8 cellular contexts compared by ENCODE assay signal in the genomic region with DNA sequence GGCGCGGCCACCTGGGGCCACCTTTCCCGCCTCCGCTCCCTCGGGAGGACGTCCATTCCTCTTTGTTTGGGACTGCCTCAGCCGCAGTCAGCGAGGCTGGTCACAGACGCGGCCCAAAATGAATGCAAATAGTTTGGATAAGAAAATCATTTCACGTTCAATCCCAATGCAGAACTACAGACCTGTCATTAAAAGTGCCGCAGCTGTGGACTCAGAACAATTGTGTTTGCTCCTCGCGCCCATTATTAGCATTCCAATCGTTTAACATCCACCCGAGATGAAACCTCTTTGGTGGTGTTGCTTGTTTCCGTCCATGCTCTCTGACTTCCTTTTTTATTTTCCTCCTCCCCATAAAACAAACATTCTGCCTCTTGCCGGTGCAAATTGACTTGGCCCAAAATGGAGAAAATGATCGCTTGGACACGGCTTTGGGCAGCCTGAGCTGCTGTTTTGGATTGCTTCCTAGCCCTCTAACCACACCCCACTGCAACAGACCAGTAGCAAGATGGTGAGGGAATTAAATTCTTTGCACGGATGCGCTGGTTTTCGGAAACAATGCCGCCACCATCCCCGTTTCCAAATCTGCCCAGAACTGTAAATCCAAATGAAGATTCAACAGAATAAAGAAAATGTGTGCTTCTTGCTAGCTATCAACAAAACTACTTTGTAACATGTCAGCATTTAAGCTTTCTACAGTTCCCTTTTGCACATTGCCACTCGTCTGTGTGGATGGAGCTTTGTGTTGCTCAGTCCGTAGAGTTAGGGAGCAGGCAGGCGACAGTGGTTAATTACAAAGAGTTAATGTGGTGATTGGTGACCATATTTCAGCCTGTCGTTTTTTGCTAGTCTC. TPM values are rescaled to one million over a fixed set of nuclear protein-coding genes. Genes with fewer than 3 reads are reported as not detected.
A peak's percentile ranks its signal among the peaks of the same experiment; 100 is the strongest.
DNase-seq lines count a peak whose midpoint lies in the region; ATAC-seq lines count a peak whose summit lies in the region.

No MANE protein-coding gene starts in this region.

- peak overlapping the region; percentile 80 for H3K18ac ChIP-seq in neuronal stem cell (ENCODE audit: low read length)

- H3K4me1 ChIP-seq in CD8-positive, alpha-beta memory T cell (ENCODE audit: insufficient read depth, low read length) = peaks cover 27% of the 10 kb centered on the region
- peaks cover 0 to 5% of the 10 kb centered on the region in 2 donors for H3K4me1 ChIP-seq in neuronal stem cell (ENCODE audit: control insufficient read depth in 2 of 2, insufficient read depth in 1 of 2, low read depth in 1 of 2, low read length in 2 of 2)

- H3K4me2 ChIP-seq in neuronal stem cell (ENCODE audit: insufficient read depth, low read length, poor library complexity, severe bottlenecking) = peak overlapping the region; percentile 73

- H3K27ac ChIP-seq in CD8-positive, alpha-beta memory T cell (ENCODE audit: low read depth, low read length) = peak overlapping the region; percentile 35
- H3K27ac ChIP-seq in neuronal stem cell (replicated peaks; ENCODE audit: low read length) = no peak overlapping the region

- H2BK5ac ChIP-seq in neuronal stem cell (ENCODE audit: low read length) = peak overlapping the region; percentile 94

- H3K4ac ChIP-seq in neuronal stem cell (ENCODE audit: low read length) = peak overlapping the region; percentile 37

- H2BK120ac ChIP-seq in neuronal stem cell (ENCODE audit: low read depth, low read length) = no peak overlapping the region

- WGBS in neuronal stem cell (ENCODE audit: extremely low coverage in 2 of 2, insufficient read length in 2 of 2, insufficient replicate concordance in 1 of 2), 2 donors = no CpG with 5 or more reads among the region's 29 CpGs

- H3K9ac ChIP-seq in neuronal stem cell (ENCODE audit: low read depth, low read length, poor library complexity) = peak overlapping the region; percentile 91

- peaks cover 0 to 14% (median 0%) of the 10 kb centered on the region in 3 donors for H3K36me3 Mint-ChIP-seq in CD8-positive, alpha-beta memory T cell
- peaks cover 3% of the 10 kb centered on the region for H3K36me3 Mint-ChIP-seq in activated T-helper 2 cell treated with anti-CD3 and anti-CD28 coated beads, Interferon-gamma antibody, Interleukin-2, Interleukin-4, amounts not matched to agents 10 μg/mL and 5 μg/mL and 100 μg/mL, durations not matched to agents 14 hours and 24 hours and 36 hours (ENCODE audit: low read depth)

- peak overlapping the region; percentile 69 to 92 (median 81) for H3K27ac Mint-ChIP-seq in CD8-positive, alpha-beta memory T cell
- peak overlapping the region; percentile 88 for H3K27ac Mint-ChIP-seq in activated T-helper 2 cell treated with anti-CD3 and anti-CD28 coated beads, Interferon-gamma antibody, Interleukin-2, Interleukin-4, amounts not matched to agents 10 μg/mL and 5 μg/mL and 100 μg/mL, durations not matched to agents 14 hours and 24 hours and 36 hours

- H3K4me3 Mint-ChIP-seq in CD8-positive, alpha-beta memory T cell = peak overlapping the region; percentile 85 to 95 (median 91)
- H3K4me3 Mint-ChIP-seq in activated T-helper 2 cell treated with anti-CD3 and anti-CD28 coated beads, Interferon-gamma antibody, Interleukin-2, Interleukin-4, amounts not matched to agents 10 μg/mL and 5 μg/mL and 100 μg/mL, durations not matched to agents 14 hours and 24 hours and 36 hours (ENCODE audit: low read depth) = peak overlapping the region; percentile 93

- peak overlapping the region; percentile 59 for H3K4me3 ChIP-seq in CD8-positive, alpha-beta memory T cell (ENCODE audit: low read length)
- peak overlapping the region; percentile 87 to 89 for H3K4me3 ChIP-seq in neuronal stem cell (ENCODE audit: low read length in 2 of 2)

- H2AFZ ChIP-seq in neuronal stem cell (ENCODE audit: low read length) = peak overlapping the region; percentile 100

- peak overlapping the region; percentile 65 for H4K8ac ChIP-seq in neuronal stem cell (ENCODE audit: low read depth, low read length)

- ATAC-seq in GM21515 (IDR thresholded peaks at IDR 0.05; ENCODE audit: unreplicated experiment) (peak; percentile 9), HG03457 (IDR thresholded peaks at IDR 0.05; ENCODE audit: unreplicated experiment) (no peak), HG02623 (IDR thresholded peaks at IDR 0.05; ENCODE audit: unreplicated experiment) (no peak)

- no peak overlapping the region for H4K91ac ChIP-seq in neuronal stem cell (ENCODE audit: low read depth, low read length, poor library complexity)

- H2BK15ac ChIP-seq in neuronal stem cell (ENCODE audit: low read length) = no peak overlapping the region

- no peaks in the 10 kb centered on the region for H3K9me3 ChIP-seq in CD8-positive, alpha-beta memory T cell (ENCODE audit: low read length)
- no peaks in the 10 kb centered on the region for H3K9me3 ChIP-seq in neuronal stem cell (replicated peaks in 1 of 2; ENCODE audit: control insufficient read depth in 2 of 2, insufficient read depth in 1 of 2, low read depth in 1 of 2, low read length in 2 of 2)

- no peak overlapping the region for H2BK12ac ChIP-seq in neuronal stem cell (ENCODE audit: low read length)

- POLR2A ChIA-PET in CD8-positive, alpha-beta memory T cell (lab: Charles Lee) = interaction anchor here (1.6 kb wide), 1 partner anchor 202 kb away, joined by 3 read pairs; no protein-coding TSS in a partner anchor

- H2AK5ac ChIP-seq in neuronal stem cell (ENCODE audit: low read depth, low read length) = peak overlapping the region; percentile 56

- H3K9me3 Mint-ChIP-seq in CD8-positive, alpha-beta memory T cell = no peaks in the 10 kb centered on the region
- H3K9me3 Mint-ChIP-seq in activated T-helper 2 cell treated with anti-CD3 and anti-CD28 coated beads, Interferon-gamma antibody, Interleukin-2, Interleukin-4, amounts not matched to agents 10 μg/mL and 5 μg/mL and 100 μg/mL, durations not matched to agents 14 hours and 24 hours and 36 hours = no peaks in the 10 kb centered on the region

- no peaks in the 10 kb centered on the region for H3K27me3 Mint-ChIP-seq in CD8-positive, alpha-beta memory T cell
- no peaks in the 10 kb centered on the region for H3K27me3 Mint-ChIP-seq in activated T-helper 2 cell treated with anti-CD3 and anti-CD28 coated beads, Interferon-gamma antibody, Interleukin-2, Interleukin-4, amounts not matched to agents 10 μg/mL and 5 μg/mL and 100 μg/mL, durations not matched to agents 14 hours and 24 hours and 36 hours (ENCODE audit: low read depth)

- peak overlapping the region; percentile 85 for H3K23ac ChIP-seq in neuronal stem cell (ENCODE audit: low read depth, low read length, poor library complexity)

- H3K27me3 ChIP-seq in CD8-positive, alpha-beta memory T cell (ENCODE audit: insufficient read depth, low read length, poor library complexity, severe bottlenecking) = no peaks in the 10 kb centered on the region
- no peaks in the 10 kb centered on the region for H3K27me3 ChIP-seq in neuronal stem cell (ENCODE audit: control insufficient read depth in 3 of 3, insufficient read depth in 3 of 3, low read depth in 1 of 3, low read length in 3 of 3)

- peak in 2 of 5 donors; percentile 6 to 14 for DNase-seq in CD8-positive, alpha-beta memory T cell
- DNase-seq in NCI-H446 (lab: John Stamatoyannopoulos, UW) (peak; percentile 42 to 62), globus pallidus (ENCODE audit: low spot score) (peak; percentile 57), neuronal stem cell (ENCODE audit: low spot score) (peak; percentile 40)
- DNase-seq in activated T-helper 2 cell treated with anti-CD3 and anti-CD28 coated beads, Interferon-gamma antibody, Interleukin-2, Interleukin-4, amounts not matched to agents 10 μg/mL and 5 μg/mL and 100 μg/mL, durations not matched to agents 14 hours and 24 hours and 36 hours (ENCODE audit: low spot score) = no peak

- H3K4me1 Mint-ChIP-seq in CD8-positive, alpha-beta memory T cell = peaks cover 20 to 22% (median 22%) of the 10 kb centered on the region in 3 donors
- peaks cover 29% of the 10 kb centered on the region for H3K4me1 Mint-ChIP-seq in activated T-helper 2 cell treated with anti-CD3 and anti-CD28 coated beads, Interferon-gamma antibody, Interleukin-2, Interleukin-4, amounts not matched to agents 10 μg/mL and 5 μg/mL and 100 μg/mL, durations not matched to agents 14 hours and 24 hours and 36 hours (ENCODE audit: low read depth)

- no peak overlapping the region for H3K14ac ChIP-seq in neuronal stem cell (ENCODE audit: low read length)

- CTCF ChIA-PET in CD8-positive, alpha-beta memory T cell (lab: Charles Lee) = interaction anchor here (1.4 kb wide), 1 partner anchor 9 kb away, joined by 3 read pairs; no protein-coding TSS in a partner anchor

- H3K79me1 ChIP-seq in neuronal stem cell (ENCODE audit: low read depth, low read length) = peaks cover 5% of the 10 kb centered on the region

- intact Hi-C loops in activated T-helper 2 cell treated with anti-CD3 and anti-CD28 coated beads, Interferon-gamma antibody, Interleukin-2, Interleukin-4, amounts not matched to agents 10 μg/mL and 5 μg/mL and 100 μg/mL, durations not matched to agents 14 hours and 24 hours and 36 hours (cut with micrococcal nuclease) = loop anchor here (1.0 to 5.0 kb wide), 3 partner anchors 159 to 1480 kb away; a partner anchor contains a TSS

- H3K36me3 ChIP-seq in CD8-positive, alpha-beta memory T cell (ENCODE audit: insufficient read depth, low read length) = peaks cover 13% of the 10 kb centered on the region
- H3K36me3 ChIP-seq in neuronal stem cell (replicated peaks in 1 of 2; ENCODE audit: control insufficient read depth in 2 of 2, insufficient read depth in 2 of 2, low read length in 2 of 2) = peaks cover 0 to 18% of the 10 kb centered on the region in 2 donors

RNA-seq across cellular contexts. Expression of a gene that starts 0.8 kb away (rescaled TPM):
- total RNA-seq in CD8-positive, alpha-beta memory T cell = 10 to 100 TPM; 27.9 to 30.4 TPM
- 2.7 TPM for polyA plus RNA-seq in CD8-positive, alpha-beta memory T cell
- total RNA-seq in activated T-helper 2 cell treated with anti-CD3 and anti-CD28 coated beads, Interferon-gamma antibody, Interleukin-2, Interleukin-4, amounts not matched to agents 10 μg/mL and 5 μg/mL and 100 μg/mL, durations not matched to agents 14 hours and 24 hours and 36 hours = 22.5 and 22.8 TPM in 2 replicates
- 23.2 TPM for polyA plus RNA-seq in neuronal stem cell (2013, experiment 1 of 2)
- 24.0 TPM for polyA plus RNA-seq in neuronal stem cell (2013, experiment 2 of 2)

RNA-seq across cellular contexts. Expression of a gene that starts 0.9 kb away (rescaled TPM):
- 10 to 100 TPM; 12.2 to 14.9 TPM for total RNA-seq in CD8-positive, alpha-beta memory T cell
- polyA plus RNA-seq in CD8-positive, alpha-beta memory T cell = 16.3 TPM
- 7.6 TPM in 2 replicates for total RNA-seq in activated T-helper 2 cell treated with anti-CD3 and anti-CD28 coated beads, Interferon-gamma antibody, Interleukin-2, Interleukin-4, amounts not matched to agents 10 μg/mL and 5 μg/mL and 100 μg/mL, durations not matched to agents 14 hours and 24 hours and 36 hours
- 2.7 TPM for polyA plus RNA-seq in neuronal stem cell (2013, experiment 1 of 2)
- polyA plus RNA-seq in neuronal stem cell (2013, experiment 2 of 2) = 2.8 TPM
